ENCODE assay signal across 26 cellular contexts in the genomic region with DNA sequence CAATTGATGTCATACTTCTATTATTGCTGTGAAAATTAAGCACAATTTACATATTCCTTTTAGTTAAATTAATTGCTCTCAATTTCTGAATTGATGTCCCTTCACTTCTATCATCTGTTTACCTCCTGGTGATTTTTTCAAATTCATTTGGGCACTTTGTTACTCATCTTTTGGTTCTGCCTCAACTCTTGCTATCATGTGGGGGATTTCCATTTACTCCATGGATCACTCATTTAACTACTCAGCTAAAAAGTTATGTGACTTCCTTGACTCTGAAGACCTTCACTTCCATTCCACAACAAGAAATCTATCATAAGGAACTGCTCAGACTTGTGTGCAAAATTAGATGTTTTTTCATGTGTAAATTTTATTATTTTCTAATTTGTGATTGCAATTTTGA.
DNase-seq lines count a peak whose midpoint lies in the region; ATAC-seq, FAIRE-seq and TF ChIP-seq lines count a peak whose summit lies in the region.
"Had no signal": no experiment of that assay in that cellular context is flagged by ENCODE, and none has a peak within 500 bp of the region (broad histone marks: within the 10 kb centered on the region; RNA-seq: fewer than 3 reads in every experiment).

No MANE protein-coding gene starts in this region.

- H3K4me1 Mint-ChIP-seq in activated CD8-positive, alpha-beta T cell treated with anti-CD3 and anti-CD28 coated beads for 36 hours (ENCODE audit: low read depth), result peaks cover 5% of the 10 kb centered on the region
- no peaks in the 10 kb centered on the region for H3K4me1 Mint-ChIP-seq in activated CD8-positive, alpha-beta T cell treated with anti-CD3 and anti-CD28 coated beads, Interleukin-2, amount 10 ng/mL, durations not matched to agents 7 days and 5 days (ENCODE audit: low read depth)
- no peaks in the 10 kb centered on the region for H3K4me1 Mint-ChIP-seq in MCF 10A (ENCODE audit: insufficient read depth, unreplicated experiment)
- H3K4me1 Mint-ChIP-seq: activated naive CD4-positive, alpha-beta T cell treated with anti-CD3 and anti-CD28 coated beads, Interleukin-2, amount 10 ng/mL, durations not matched to agents 7 days and 5 days had no signal

- peak; percentile 64 for ATAC-seq in activated CD8-positive, alpha-beta T cell treated with anti-CD3 and anti-CD28 coated beads for 36 hours
- ATAC-seq in activated CD8-positive, alpha-beta T cell treated with anti-CD3 and anti-CD28 coated beads, Interleukin-2, amount 10 ng/mL, durations not matched to agents 7 days and 5 days, result no peak
- peak; percentile 82 for ATAC-seq in GM18520 (IDR thresholded peaks at IDR 0.05; ENCODE audit: unreplicated experiment)
- ATAC-seq in HG02798 (IDR thresholded peaks at IDR 0.05; ENCODE audit: poor library complexity, unreplicated experiment), result peak; percentile 43
- ATAC-seq: GM23338, left cardiac atrium had no signal

- peak; percentile 53 for FAIRE-seq in small intestine (lab: Jason Lieb, UNC)
- FAIRE-seq: astrocyte had no signal

- H3K27me3 Mint-ChIP-seq in activated CD8-positive, alpha-beta T cell treated with anti-CD3 and anti-CD28 coated beads for 36 hours, result no peaks in the 10 kb centered on the region
- H3K27me3 Mint-ChIP-seq in activated CD8-positive, alpha-beta T cell treated with anti-CD3 and anti-CD28 coated beads, Interleukin-2, amount 10 ng/mL, durations not matched to agents 7 days and 5 days (ENCODE audit: low read depth), result no peaks in the 10 kb centered on the region
- no peaks in the 10 kb centered on the region for H3K27me3 Mint-ChIP-seq in MCF 10A (ENCODE audit: insufficient read depth, unreplicated experiment)
- H3K27me3 Mint-ChIP-seq: activated CD4-positive, alpha-beta memory T cell treated with anti-CD3 and anti-CD28 coated beads for 36 hours; activated naive CD4-positive, alpha-beta T cell treated with anti-CD3 and anti-CD28 coated beads, Interleukin-2, amount 10 ng/mL, durations not matched to agents 7 days and 5 days; activated T-cell treated with anti-CD3 and anti-CD28 coated beads, Interleukin-2, amount 50 U/mL, for 24 hours had no signal

- H3K36me3 ChIP-seq in small intestine (ENCODE audit: control insufficient read depth in 2 of 2, insufficient read depth in 2 of 2, low read length in 2 of 2), result peaks cover 0 to 3% of the 10 kb centered on the region in 2 donors
- peaks cover 0 to 33% (median 0%) of the 10 kb centered on the region in 3 donors for H3K36me3 ChIP-seq in Peyer's patch
- H3K36me3 ChIP-seq: BE2C had no signal

- H3K4me1 ChIP-seq in small intestine (ENCODE audit: control insufficient read depth in 2 of 2, insufficient read depth in 1 of 2, low read depth in 1 of 2, low read length in 1 of 2), result no peaks in the 10 kb centered on the region
- no peaks in the 10 kb centered on the region for H3K4me1 ChIP-seq in Peyer's patch
- H3K4me1 ChIP-seq: BE2C, upper lobe of left lung had no signal

- no peak overlapping the region for H3K27ac ChIP-seq in small intestine (ENCODE audit: low read depth in 1 of 2, low read length in 1 of 2)
- no peak overlapping the region for H3K27ac ChIP-seq in Peyer's patch
- H3K27ac ChIP-seq: upper lobe of left lung, WERI-Rb-1 had no signal

- no peak overlapping the region for H3K4me3 Mint-ChIP-seq in activated CD8-positive, alpha-beta T cell treated with anti-CD3 and anti-CD28 coated beads for 36 hours
- no peak overlapping the region for H3K4me3 Mint-ChIP-seq in activated CD8-positive, alpha-beta T cell treated with anti-CD3 and anti-CD28 coated beads, Interleukin-2, amount 10 ng/mL, durations not matched to agents 7 days and 5 days
- no peak overlapping the region for H3K4me3 Mint-ChIP-seq in MCF 10A (ENCODE audit: unreplicated experiment)
- H3K4me3 Mint-ChIP-seq: activated CD4-positive, alpha-beta memory T cell treated with anti-CD3 and anti-CD28 coated beads for 36 hours; activated naive CD4-positive, alpha-beta T cell treated with anti-CD3 and anti-CD28 coated beads, Interleukin-2, amount 10 ng/mL, durations not matched to agents 7 days and 5 days; activated T-cell treated with anti-CD3 and anti-CD28 coated beads, Interleukin-2, amount 50 U/mL, for 24 hours; GM23338 had no signal

- TF ChIP-seq POLR2A in Peyer's patch (IDR thresholded peaks at IDR 0.05), result no peak

- POLR2A ChIA-PET in activated CD8-positive, alpha-beta T cell treated with anti-CD3 and anti-CD28 coated beads for 36 hours (lab: Charles Lee), result no interaction called here
- POLR2A ChIA-PET in activated CD8-positive, alpha-beta T cell treated with anti-CD3 and anti-CD28 coated beads, Interleukin-2, amount 10 ng/mL, durations not matched to agents 7 days and 5 days (lab: Charles Lee), result no interaction called here
- POLR2A ChIA-PET in MCF 10A (lab: Yijun Ruan, JAX), result interaction anchor here (0.6 kb wide), 1 partner anchor 684 kb away, joined by 3 read pairs; no protein-coding TSS in a partner anchor

- intact Hi-C loops in activated CD8-positive, alpha-beta T cell treated with anti-CD3 and anti-CD28 coated beads for 36 hours (cut with micrococcal nuclease), result no loop called here
- intact Hi-C loops in MCF 10A (cut with micrococcal nuclease), result no loop called here

- peaks cover 42% of the 10 kb centered on the region for H3K36me3 Mint-ChIP-seq in activated CD8-positive, alpha-beta T cell treated with anti-CD3 and anti-CD28 coated beads for 36 hours (ENCODE audit: low read depth)
- peaks cover 29% of the 10 kb centered on the region for H3K36me3 Mint-ChIP-seq in activated CD8-positive, alpha-beta T cell treated with anti-CD3 and anti-CD28 coated beads, Interleukin-2, amount 10 ng/mL, durations not matched to agents 7 days and 5 days (ENCODE audit: low read depth)
- H3K36me3 Mint-ChIP-seq in MCF 10A (ENCODE audit: insufficient read depth, unreplicated experiment), result peaks cover 51% of the 10 kb centered on the region

- no peak overlapping the region for H3K27ac Mint-ChIP-seq in activated CD8-positive, alpha-beta T cell treated with anti-CD3 and anti-CD28 coated beads for 36 hours
- no peak overlapping the region for H3K27ac Mint-ChIP-seq in activated CD8-positive, alpha-beta T cell treated with anti-CD3 and anti-CD28 coated beads, Interleukin-2, amount 10 ng/mL, durations not matched to agents 7 days and 5 days
- no peak overlapping the region for H3K27ac Mint-ChIP-seq in MCF 10A (ENCODE audit: low read depth, unreplicated experiment)
- H3K27ac Mint-ChIP-seq: activated CD4-positive, alpha-beta memory T cell treated with anti-CD3 and anti-CD28 coated beads for 36 hours; activated naive CD4-positive, alpha-beta T cell treated with anti-CD3 and anti-CD28 coated beads, Interleukin-2, amount 10 ng/mL, durations not matched to agents 7 days and 5 days; activated T-cell treated with anti-CD3 and anti-CD28 coated beads, Interleukin-2, amount 50 U/mL, for 24 hours; GM23338 had no signal

- no TSS peak for BruUV-seq in MCF 10A (replicated peaks; lab: Mats Ljungman, UMichigan)

- CTCF ChIA-PET in activated CD8-positive, alpha-beta T cell treated with anti-CD3 and anti-CD28 coated beads for 36 hours (lab: Charles Lee), result no interaction called here
- CTCF ChIA-PET in activated CD8-positive, alpha-beta T cell treated with anti-CD3 and anti-CD28 coated beads, Interleukin-2, amount 10 ng/mL, durations not matched to agents 7 days and 5 days (lab: Charles Lee), result no interaction called here
- CTCF ChIA-PET in MCF 10A (lab: Yijun Ruan, JAX), result no interaction called here

- TF ChIP-seq CTCF in activated CD8-positive, alpha-beta T cell treated with anti-CD3 and anti-CD28 coated beads for 36 hours (IDR thresholded peaks at IDR 0.05), result no peak
- TF ChIP-seq CTCF in MCF 10A (IDR thresholded peaks at IDR 0.05; ENCODE audit: unreplicated experiment) (no peak), Peyer's patch (IDR thresholded peaks at IDR 0.05) (no peak)

- H3K9me3 ChIP-seq in small intestine (ENCODE audit: control insufficient read depth, low read depth) (no peaks in the 10 kb centered on the region), Peyer's patch (no peaks in the 10 kb centered on the region)
- H3K9me3 ChIP-seq: BE2C, upper lobe of left lung had no signal

- no peaks in the 10 kb centered on the region for H3K27me3 ChIP-seq in small intestine (ENCODE audit: control insufficient read depth in 2 of 2, insufficient read depth in 2 of 2, low read length in 2 of 2)
- H3K27me3 ChIP-seq in Peyer's patch, result no peaks in the 10 kb centered on the region
- H3K27me3 ChIP-seq: BE2C, upper lobe of left lung had no signal

- H3K4me3 ChIP-seq in small intestine (ENCODE audit: low read depth in 1 of 2, low read length in 2 of 2) (no peak overlapping the region), Peyer's patch (no peak overlapping the region)
- H3K4me3 ChIP-seq: GM23338, upper lobe of left lung had no signal

- no peak for DNase-seq in activated CD8-positive, alpha-beta T cell treated with anti-CD3 and anti-CD28 coated beads for 36 hours
- no peak for DNase-seq in activated CD8-positive, alpha-beta T cell treated with anti-CD3 and anti-CD28 coated beads, Interleukin-2, amount 10 ng/mL, durations not matched to agents 7 days and 5 days
- DNase-seq in small intestine (no peak), MCF 10A (ENCODE audit: unreplicated experiment) (no peak), Peyer's patch (no peak)
- no peak for DNase-seq in stimulated activated CD8-positive, alpha-beta memory T cell treated with anti-CD3 and anti-CD28 coated beads, Interleukin-4, amount 100 ng/mL, for 48 hours
- DNase-seq: activated CD4-positive, alpha-beta memory T cell treated with anti-CD3 and anti-CD28 coated beads for 36 hours; activated naive CD4-positive, alpha-beta T cell treated with anti-CD3 and anti-CD28 coated beads, Interleukin-2, amount 10 ng/mL, durations not matched to agents 7 days and 5 days; activated T-cell treated with anti-CD3 and anti-CD28 coated beads, Interleukin-2, amount 50 U/mL, for 24 hours; BE2C; central memory CD4-positive, alpha-beta T cell; dermis blood vessel endothelial cell; DMS79; glutamatergic neuron; KBM-7; left cardiac atrium; mesenchymal stem cell; NCI-H1436 treated with DMSO at 0.1 percent for 48 hours; NCI-H526; retina; upper lobe of left lung; WERI-Rb-1 had no signal

- peaks cover 1% of the 10 kb centered on the region for H3K9me3 Mint-ChIP-seq in activated CD8-positive, alpha-beta T cell treated with anti-CD3 and anti-CD28 coated beads for 36 hours
- H3K9me3 Mint-ChIP-seq in activated CD8-positive, alpha-beta T cell treated with anti-CD3 and anti-CD28 coated beads, Interleukin-2, amount 10 ng/mL, durations not matched to agents 7 days and 5 days (ENCODE audit: insufficient read depth), result peaks cover 7% of the 10 kb centered on the region
- peaks cover 7% of the 10 kb centered on the region for H3K9me3 Mint-ChIP-seq in MCF 10A (ENCODE audit: unreplicated experiment)
- H3K9me3 Mint-ChIP-seq: activated naive CD4-positive, alpha-beta T cell treated with anti-CD3 and anti-CD28 coated beads, Interleukin-2, amount 10 ng/mL, durations not matched to agents 7 days and 5 days had no signal
